9 cellular contexts compared by ENCODE assay signal in the genomic region with DNA sequence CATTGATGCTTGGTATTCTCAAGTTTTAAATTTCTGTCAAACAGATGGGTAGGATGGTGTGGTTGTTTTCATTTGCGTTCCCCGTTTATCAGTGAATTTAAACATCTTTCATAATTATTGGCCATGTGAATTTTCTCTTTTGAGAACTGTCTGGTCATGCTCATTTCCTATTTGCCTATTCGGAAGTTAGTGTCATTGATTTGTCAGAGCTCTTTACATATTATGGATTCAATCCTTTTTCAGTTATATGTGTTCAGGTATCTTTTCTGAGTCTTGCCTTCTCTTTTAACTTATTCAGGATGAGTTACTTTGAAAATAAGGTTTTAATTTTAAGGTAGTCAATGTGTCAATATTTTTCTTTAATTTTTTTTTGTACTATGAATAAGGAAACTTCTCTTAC.
"Had no signal": no experiment of that assay in that cellular context is flagged by ENCODE, and none has a peak within 500 bp of the region (broad histone marks: within the 10 kb centered on the region; RNA-seq: fewer than 3 reads in every experiment).

No MANE protein-coding gene starts in this region.

- H3K4me3 ChIP-seq: GM23338, HAP-1 had no signal

- H2AFZ ChIP-seq: GM23338 had no signal

- H3K27ac Mint-ChIP-seq: GM23338 had no signal

- DNase-seq: H7, IMR-90, Kasumi-1, KG1 had no signal

- ATAC-seq: GM23338, HCT116 had no signal

- FAIRE-seq: HTR-8/SVneo had no signal

- H3K4me2 ChIP-seq: GM23338 had no signal

- H3K9me3 ChIP-seq: HAP-1 had no signal

- H3K4me3 Mint-ChIP-seq: GM23338 had no signal

- H3K27ac ChIP-seq: HL-60 had no signal

- H3K36me3 ChIP-seq: HAP-1 had no signal
